ENCODE assay signal across 10 cellular contexts in the genomic region with DNA sequence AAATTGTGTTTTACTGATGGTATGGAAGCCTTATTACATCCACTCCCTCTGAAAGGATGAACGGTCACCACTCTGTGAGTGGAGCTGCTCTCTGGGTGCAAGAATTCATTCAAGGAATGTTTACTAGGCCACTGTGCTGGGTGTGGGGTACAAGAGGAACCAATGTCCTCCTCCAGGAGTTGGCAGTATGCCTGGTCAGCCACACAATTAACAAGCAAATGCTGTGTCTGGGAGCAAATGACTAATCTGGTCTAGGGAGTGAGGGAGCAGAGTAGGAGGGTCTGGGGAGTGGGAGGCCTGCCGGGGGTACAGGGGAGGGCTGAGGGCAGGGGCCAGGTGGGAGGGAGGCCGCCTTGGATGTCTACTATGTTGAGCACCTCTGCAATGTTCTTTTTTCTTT. TPM values are rescaled to one million over a fixed set of nuclear protein-coding genes. Genes with fewer than 3 reads are reported as not detected.
DNase-seq lines count a peak whose midpoint lies in the region; ATAC-seq and TF ChIP-seq lines count a peak whose summit lies in the region.
"Had no signal": no experiment of that assay in that cellular context is flagged by ENCODE, and none has a peak within 500 bp of the region (broad histone marks: within the 10 kb centered on the region; RNA-seq: fewer than 3 reads in every experiment).

No MANE protein-coding gene starts in this region.

- H3K4me3 ChIP-seq in AG09309 (ENCODE audit: control insufficient read depth, low read depth, low read length) (no peak overlapping the region), lung (no peak overlapping the region), esophagus muscularis mucosa (no peak overlapping the region)

- 43% methylated on average over 3 of the region's 3 CpGs for WGBS in lung, 2 donors
- 86% methylated on average over 3 of the region's 3 CpGs for WGBS in esophagus muscularis mucosa

- ATAC-seq in lung (ENCODE audit: insufficient read depth, low FRiP score): peak; percentile 54
- ATAC-seq: activated CD8-positive, alpha-beta memory T cell treated with anti-CD3 and anti-CD28 coated beads, Interleukin-2, amount 10 ng/mL, durations not matched to agents 7 days and 5 days had no signal

- H3K4me1 ChIP-seq in lung (ENCODE audit: control insufficient read depth in 2 of 2, insufficient read depth in 2 of 2, low read length in 2 of 2) (peaks cover 0 to 7% of the 10 kb centered on the region in 2 donors), esophagus muscularis mucosa (peaks cover 10 to 33% (median 29%) of the 10 kb centered on the region in 4 donors)

- TF ChIP-seq CTCF in AG09309 (IDR thresholded peaks at IDR 0.05; ENCODE audit: control insufficient read depth, insufficient read depth, low read depth, low read length, missing control alignments): no peak
- no peak for TF ChIP-seq CTCF in lung (IDR thresholded peaks at IDR 0.05; ENCODE audit: control extremely low read depth, extremely low read depth)
- TF ChIP-seq CTCF in esophagus muscularis mucosa (IDR thresholded peaks at IDR 0.05): no peak

- no peak for TF ChIP-seq POLR2A in esophagus muscularis mucosa (IDR thresholded peaks at IDR 0.05; ENCODE audit: low read depth)

- DNase-seq in AG09309 (ENCODE audit: low read depth) (peak; percentile 82), Kasumi-1 (lab: John Stamatoyannopoulos, UW) (peak; percentile 50 to 53), caudate nucleus (lab: John Stamatoyannopoulos, UW) (peak in 58 of 61 donors; percentile 14 to 94 (median 72)), lung (ENCODE audit: low spot score) (peak; percentile 81), SHP77 treated with DMSO at 0.1 percent for 48 hours (lab: John Stamatoyannopoulos, UW) (no peak), esophagus muscularis mucosa (ENCODE audit: extremely low spot score) (no peak), NCI-H2171 (lab: John Stamatoyannopoulos, UW) (no peak)
- no peak for DNase-seq in activated naive CD4-positive, alpha-beta T cell (lab: John Stamatoyannopoulos, UW)
- DNase-seq: activated CD8-positive, alpha-beta memory T cell treated with anti-CD3 and anti-CD28 coated beads, Interleukin-2, amount 10 ng/mL, durations not matched to agents 7 days and 5 days; NCI-H187 treated with DMSO at 0.1 percent for 48 hours had no signal

- H3K27me3 ChIP-seq in lung (ENCODE audit: control insufficient read depth, insufficient read depth) (no peaks in the 10 kb centered on the region), esophagus muscularis mucosa (no peaks in the 10 kb centered on the region)

- no peak for TF ChIP-seq EP300 in esophagus muscularis mucosa (IDR thresholded peaks at IDR 0.05)

- H3K27ac ChIP-seq in caudate nucleus (ENCODE audit: low read depth, low read length) (peak overlapping the region; percentile 82), lung (ENCODE audit: low read depth in 1 of 2, low read length in 1 of 2) (no peak overlapping the region), esophagus muscularis mucosa (replicated peaks in 1 of 4) (peak overlapping the region in 2 of 4 donors; percentile 45 to 56)

- H3K9me3 ChIP-seq in lung (ENCODE audit: control insufficient read depth in 2 of 2, insufficient read depth in 1 of 2, low read length in 1 of 2): no peaks in the 10 kb centered on the region
- H3K9me3 ChIP-seq in esophagus muscularis mucosa: no peaks in the 10 kb centered on the region

- intact Hi-C loops in esophagus muscularis mucosa (cut with DNase I): no loop called here

- H3K36me3 ChIP-seq in lung (ENCODE audit: control insufficient read depth in 2 of 2, insufficient read depth in 2 of 2, low read length in 2 of 2) (peaks cover 0 to 2% of the 10 kb centered on the region in 2 donors), esophagus muscularis mucosa (peaks cover 0 to 7% (median 5%) of the 10 kb centered on the region in 4 donors)

RNA-seq across cellular contexts. Expression of a gene that starts 27.2 kb away (rescaled TPM):
- total RNA-seq in lung (1 to 10 TPM; 1.9 to 8.5 TPM), esophagus muscularis mucosa (1 to 10 TPM; 2.3 to 5.0 (median 4.3) TPM)
- 10 to 100 TPM in 1 of 2 donors, 1 to 10 TPM in 1; 6.1 to 12.6 TPM for polyA plus RNA-seq in lung
- total RNA-seq: activated CD8-positive, alpha-beta memory T cell treated with anti-CD3 and anti-CD28 coated beads, Interleukin-2, amount 10 ng/mL, durations not matched to agents 7 days and 5 days had no signal

RNA-seq across cellular contexts. Expression of a gene that starts 27.4 kb away (rescaled TPM):
- 10 to 100 TPM; 25.3 to 33.5 TPM for total RNA-seq in lung
- 10 to 100 TPM; 15.1 to 16.8 TPM for polyA plus RNA-seq in lung
- 10 to 100 TPM; 12.5 to 17.0 (median 12.6) TPM for total RNA-seq in esophagus muscularis mucosa
- total RNA-seq: activated CD8-positive, alpha-beta memory T cell treated with anti-CD3 and anti-CD28 coated beads, Interleukin-2, amount 10 ng/mL, durations not matched to agents 7 days and 5 days had no signal

Comparison
In these comparisons a context has a peak if more than half of its experiments do, and no peak if none do; other contexts are left out.
1. DNase-seq: peak in AG09309 (single experiment), Kasumi-1 (2 of 2), caudate nucleus (58 of 61) and lung (single experiment); none in activated naive CD4-positive, alpha-beta T cell (0 of 4), SHP77 treated with DMSO at 0.1 percent for 48 hours (single experiment), esophagus muscularis mucosa (single experiment) and NCI-H2171 (single experiment).